3 cellular contexts compared by ENCODE assay signal in genomic region chr19:48473161-48473966, GRCh38.
A peak's percentile ranks its signal among the peaks of the same experiment; 100 is the strongest.
TF ChIP-seq lines count a peak whose summit lies in the region.

No MANE protein-coding gene starts in this region.

TF ChIP-seq in HepG2, 621 proteins besides CTCF, POLR2A, EP300 and RAD21:
- TF ChIP-seq ZFY (CRISPR knock-in tag; IDR thresholded peaks at IDR 0.05): no peak
- TF ChIP-seq ZNF577 (CRISPR knock-in tag; IDR thresholded peaks at IDR 0.05; ENCODE audit: borderline replicate concordance, low read depth): no peak
- TF ChIP-seq ZNF83 (CRISPR knock-in tag; IDR thresholded peaks at IDR 0.05; ENCODE audit: borderline replicate concordance): no peak
- TF ChIP-seq NFIB (CRISPR knock-in tag; IDR thresholded peaks at IDR 0.05; ENCODE audit: borderline replicate concordance): no peak
- peak; percentile 95 for TF ChIP-seq ZNF329 (CRISPR knock-in tag; IDR thresholded peaks at IDR 0.05; ENCODE audit: low read depth)

TF ChIP-seq in WTC11, 78 proteins besides CTCF, POLR2A, EP300 and RAD21:
- TF ChIP-seq USF2 (CRISPR knock-in tag; IDR thresholded peaks at IDR 0.05) (peak; percentile 54), HMGA2 (CRISPR knock-in tag; IDR thresholded peaks at IDR 0.05) (no peak), MYBL2 (CRISPR knock-in tag; IDR thresholded peaks at IDR 0.05) (no peak), MAX (CRISPR knock-in tag; IDR thresholded peaks at IDR 0.05) (no peak), E2F5 (CRISPR knock-in tag; IDR thresholded peaks at IDR 0.05) (no peak)
- TF ChIP-seq, protein P1, sequence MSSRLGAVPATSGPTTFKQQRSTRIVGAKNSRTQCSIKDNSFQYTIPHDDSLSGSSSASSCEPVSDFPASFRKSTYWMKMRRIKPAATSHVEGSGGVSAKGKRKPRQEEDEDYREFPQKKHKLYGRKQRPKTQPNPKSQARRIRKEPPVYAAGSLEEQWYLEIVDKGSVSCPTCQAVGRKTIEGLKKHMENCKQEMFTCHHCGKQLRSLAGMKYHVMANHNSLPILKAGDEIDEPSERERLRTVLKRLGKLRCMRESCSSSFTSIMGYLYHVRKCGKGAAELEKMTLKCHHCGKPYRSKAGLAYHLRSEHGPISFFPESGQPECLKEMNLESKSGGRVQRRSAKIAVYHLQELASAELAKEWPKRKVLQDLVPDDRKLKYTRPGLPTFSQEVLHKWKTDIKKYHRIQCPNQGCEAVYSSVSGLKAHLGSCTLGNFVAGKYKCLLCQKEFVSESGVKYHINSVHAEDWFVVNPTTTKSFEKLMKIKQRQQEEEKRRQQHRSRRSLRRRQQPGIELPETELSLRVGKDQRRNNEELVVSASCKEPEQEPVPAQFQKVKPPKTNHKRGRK (CRISPR knock-in tag; IDR thresholded peaks at IDR 0.05; ENCODE audit: borderline replicate concordance): no peak

TF ChIP-seq in liver, 16 proteins besides CTCF, POLR2A, EP300 and RAD21:
- TF ChIP-seq FOXA2 (IDR thresholded peaks at IDR 0.05): no peak
- no peak for TF ChIP-seq FOXA1 (IDR thresholded peaks at IDR 0.05)
- TF ChIP-seq GABPA (IDR thresholded peaks at IDR 0.05 in 1 of 2, conservative IDR thresholded peaks at IDR 0.05 in 1 of 2): no peak
- peak; percentile 27 to 58 for TF ChIP-seq RXRA (IDR thresholded peaks at IDR 0.05)
- TF ChIP-seq HNF4G (IDR thresholded peaks at IDR 0.05): no peak
- TF ChIP-seq, protein P2, sequence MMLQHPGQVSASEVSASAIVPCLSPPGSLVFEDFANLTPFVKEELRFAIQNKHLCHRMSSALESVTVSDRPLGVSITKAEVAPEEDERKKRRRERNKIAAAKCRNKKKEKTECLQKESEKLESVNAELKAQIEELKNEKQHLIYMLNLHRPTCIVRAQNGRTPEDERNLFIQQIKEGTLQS (IDR thresholded peaks at IDR 0.05): no peak
